1 cellular context compared by ENCODE assay signal in genomic region chr5:91282210-91282609, GRCh38.
TF ChIP-seq lines count a peak whose summit lies in the region.

No MANE protein-coding gene starts in this region.

TF ChIP-seq in IMR-90, 13 proteins besides CTCF, POLR2A, EP300 and RAD21:
- no peak for TF ChIP-seq MAFK (IDR thresholded peaks at IDR 0.05; ENCODE audit: low read depth, low read length)
- TF ChIP-seq CEBPB (IDR thresholded peaks at IDR 0.05; ENCODE audit: low read depth, low read length): no peak
- no peak for TF ChIP-seq FOS (IDR thresholded peaks at IDR 0.05; ENCODE audit: low read depth, low read length)
- TF ChIP-seq NFE2L2 (IDR thresholded peaks at IDR 0.05; ENCODE audit: low read depth, low read length): no peak
- TF ChIP-seq MXI1 (IDR thresholded peaks at IDR 0.05; ENCODE audit: borderline replicate concordance, low read depth, low read length): no peak
- no peak for TF ChIP-seq RCOR1 (IDR thresholded peaks at IDR 0.05; ENCODE audit: insufficient replicate concordance, low read length)
- TF ChIP-seq RFX5 (IDR thresholded peaks at IDR 0.05; ENCODE audit: low read depth, low read length): no peak
- no peak for TF ChIP-seq ELK1 (IDR thresholded peaks at IDR 0.05; ENCODE audit: borderline replicate concordance, low read depth, low read length)
- no peak for TF ChIP-seq USF2 (IDR thresholded peaks at IDR 0.05; ENCODE audit: low read depth, low read length)
- no peak for TF ChIP-seq MAZ (IDR thresholded peaks at IDR 0.05; ENCODE audit: borderline replicate concordance, low read depth, low read length)
- TF ChIP-seq CHD1 (IDR thresholded peaks at IDR 0.05; ENCODE audit: low read depth, low read length): no peak
- no peak for TF ChIP-seq SMC3 (IDR thresholded peaks at IDR 0.05; ENCODE audit: low read depth, low read length)
